ENCODE assay signal across 11 cellular contexts in the genomic region with DNA sequence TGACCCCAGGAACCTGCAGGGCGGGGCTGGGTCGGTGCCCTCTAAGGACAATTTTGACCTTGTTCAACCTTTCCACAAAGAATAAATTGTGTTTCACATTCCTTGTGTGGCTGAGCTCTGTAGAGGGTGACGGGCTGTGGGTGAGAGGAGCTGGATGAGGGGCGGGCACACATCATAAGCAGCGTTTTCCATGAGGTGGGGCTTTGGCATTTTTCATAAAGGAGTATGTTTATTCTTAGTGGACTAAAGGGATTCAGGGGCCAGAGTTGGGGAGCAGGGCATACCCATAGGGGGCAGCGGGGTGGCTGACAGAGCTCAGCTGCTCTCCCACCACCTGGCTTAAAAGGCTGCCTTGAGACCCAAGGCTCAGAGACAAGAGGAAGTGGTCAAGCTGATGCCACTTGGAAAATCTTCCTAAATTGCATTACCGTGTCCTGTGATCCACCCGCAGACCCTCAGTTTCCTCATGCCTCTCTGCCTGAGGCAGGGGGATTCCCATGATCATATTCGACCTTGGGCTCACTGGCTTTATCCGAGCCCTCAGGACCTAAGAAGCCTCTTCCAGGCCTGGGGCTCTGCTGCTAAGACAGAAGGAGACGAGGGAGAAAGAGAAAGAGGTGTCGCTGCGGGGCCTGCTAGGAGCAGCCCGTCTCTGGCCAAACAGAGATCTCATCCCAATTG. TPM values are rescaled to one million over a fixed set of nuclear protein-coding genes. Genes with fewer than 3 reads are reported as not detected.
DNase-seq lines count a peak whose midpoint lies in the region; TF ChIP-seq lines count a peak whose summit lies in the region.
"Had no signal": no experiment of that assay in that cellular context is flagged by ENCODE, and none has a peak within 500 bp of the region (broad histone marks: within the 10 kb centered on the region; RNA-seq: fewer than 3 reads in every experiment).

No MANE protein-coding gene starts in this region.

- no peak for TF ChIP-seq POLR2A in uterus (IDR thresholded peaks at IDR 0.05)

- POLR2A ChIA-PET in activated CD4-positive, alpha-beta memory T cell treated with anti-CD3 and anti-CD28 coated beads for 36 hours (lab: Charles Lee) = no interaction called here

- TF ChIP-seq CTCF in left ventricle myocardium inferior (IDR thresholded peaks at IDR 0.05; ENCODE audit: borderline replicate concordance) (no peak), uterus (IDR thresholded peaks at IDR 0.05) (no peak)

- no peak overlapping the region for H3K27ac Mint-ChIP-seq in activated CD4-positive, alpha-beta memory T cell treated with anti-CD3 and anti-CD28 coated beads for 36 hours
- H3K27ac Mint-ChIP-seq: B cell had no signal

- H3K4me1 Mint-ChIP-seq in activated CD4-positive, alpha-beta memory T cell treated with anti-CD3 and anti-CD28 coated beads for 36 hours (ENCODE audit: low read depth) = peaks cover 11% of the 10 kb centered on the region

- H3K4me3 ChIP-seq in left ventricle myocardium inferior (peak overlapping the region; percentile 34), uterus (peak overlapping the region in 1 of 2 donors; percentile 2)

- no peaks in the 10 kb centered on the region for H3K36me3 Mint-ChIP-seq in activated CD4-positive, alpha-beta memory T cell treated with anti-CD3 and anti-CD28 coated beads for 36 hours

- DNase-seq in left ventricle myocardium inferior = no peak
- no peak for DNase-seq in cardiac septum (ENCODE audit: low spot score)
- DNase-seq in dedifferentiated amniotic fluid mesenchymal stem cell (ENCODE audit: extremely low spot score) = peak; percentile 48
- DNase-seq in mesenteric fat pad (ENCODE audit: low spot score) = peak; percentile 83
- peak in 1 of 2 donors; percentile 42 for DNase-seq in uterus
- no peak for DNase-seq in NCI-H1048 (lab: John Stamatoyannopoulos, UW)
- DNase-seq in AML-193 (lab: John Stamatoyannopoulos, UW) = no peak
- DNase-seq in activated CD4-positive, alpha-beta memory T cell treated with anti-CD3 and anti-CD28 coated beads for 36 hours = no peak
- DNase-seq: MM.1S had no signal

- H3K36me3 ChIP-seq in left ventricle myocardium inferior (peaks cover 39% of the 10 kb centered on the region), uterus (no peaks in the 10 kb centered on the region)

- H3K27me3 Mint-ChIP-seq in activated CD4-positive, alpha-beta memory T cell treated with anti-CD3 and anti-CD28 coated beads for 36 hours = no peaks in the 10 kb centered on the region

- H3K9me3 ChIP-seq in left ventricle myocardium inferior (replicated peaks) (no peaks in the 10 kb centered on the region), uterus (no peaks in the 10 kb centered on the region)

- intact Hi-C loops in left ventricle myocardium inferior (cut with micrococcal nuclease) (no loop called here), cardiac septum (cut with DNase I) (loop anchor here (2.0 to 10.0 kb wide), 2 partner anchors 463 to 509 kb away; no protein-coding TSS in a partner anchor), uterus (cut with DNase I; ENCODE audit: low total_unique reads) (no loop called here)
- intact Hi-C loops in activated CD4-positive, alpha-beta memory T cell treated with anti-CD3 and anti-CD28 coated beads for 36 hours (cut with micrococcal nuclease) = no loop called here

- no peaks in the 10 kb centered on the region for H3K9me3 Mint-ChIP-seq in activated CD4-positive, alpha-beta memory T cell treated with anti-CD3 and anti-CD28 coated beads for 36 hours

- H3K4me1 ChIP-seq in left ventricle myocardium inferior (peaks cover 70% of the 10 kb centered on the region), uterus (peaks cover 38 to 69% of the 10 kb centered on the region in 2 donors)

- no peak overlapping the region for H3K4me3 Mint-ChIP-seq in activated CD4-positive, alpha-beta memory T cell treated with anti-CD3 and anti-CD28 coated beads for 36 hours
- H3K4me3 Mint-ChIP-seq: B cell had no signal

- CTCF ChIA-PET in activated CD4-positive, alpha-beta memory T cell treated with anti-CD3 and anti-CD28 coated beads for 36 hours (lab: Charles Lee) = interaction anchor here (1.0 to 1.9 kb wide), 4 partner anchors 25 to 291 kb away, joined by 3 to 7 read pairs (median 4); no protein-coding TSS in a partner anchor

- H3K27ac ChIP-seq in left ventricle myocardium inferior (replicated peaks) (peak overlapping the region; percentile 88), uterus (peak overlapping the region; percentile 96 to 100)
- H3K27ac ChIP-seq: VCaP had no signal

- H3K27me3 ChIP-seq in left ventricle myocardium inferior (ENCODE audit: low read depth) (no peaks in the 10 kb centered on the region), uterus (no peaks in the 10 kb centered on the region)

RNA-seq across cellular contexts. Expression of gene MMP14, which starts 11.4 kb away (rescaled TPM):
- total RNA-seq in left ventricle myocardium inferior (22.1 TPM), cardiac septum (26.1 TPM), mesenteric fat pad (273 TPM), uterus (100 to 1,000 TPM in 3 of 4 donors, 10 to 100 TPM in 1; 66.6 to 233 (median 172) TPM)
- total RNA-seq in activated CD4-positive, alpha-beta memory T cell treated with anti-CD3 and anti-CD28 coated beads for 36 hours = 1 to 10 TPM; 1.1 to 1.4 TPM

RNA-seq across cellular contexts. Expression of gene MRPL52, which starts 18.1 kb away (rescaled TPM):
- total RNA-seq in left ventricle myocardium inferior = 110 TPM
- total RNA-seq in cardiac septum = 96.7 TPM
- total RNA-seq in mesenteric fat pad = 54.0 TPM
- total RNA-seq in uterus = 100 to 1,000 TPM in 1 of 4 donors, 10 to 100 TPM in 3; 14.3 to 255 (median 35.3) TPM
- 100 to 1,000 TPM; 152 to 156 TPM for total RNA-seq in activated CD4-positive, alpha-beta memory T cell treated with anti-CD3 and anti-CD28 coated beads for 36 hours

RNA-seq across cellular contexts. Expression of gene LRP10, which starts 23.7 kb away (rescaled TPM):
- total RNA-seq in left ventricle myocardium inferior (48.3 TPM), cardiac septum (71.0 TPM), mesenteric fat pad (113 TPM), uterus (100 to 1,000 TPM in 1 of 4 donors, 10 to 100 TPM in 3; 27.4 to 140 (median 37.5) TPM)
- 10 to 100 TPM; 62.4 to 64.3 TPM for total RNA-seq in activated CD4-positive, alpha-beta memory T cell treated with anti-CD3 and anti-CD28 coated beads for 36 hours

RNA-seq across cellular contexts. Expression of gene SLC7A7, which starts 32.6 kb away (rescaled TPM):
- 4.6 TPM for total RNA-seq in left ventricle myocardium inferior
- 2.3 TPM for total RNA-seq in cardiac septum
- 25.5 TPM for total RNA-seq in mesenteric fat pad
- 10 to 100 TPM in 1 of 4 donors, 1 to 10 TPM in 3; 2.8 to 15.6 (median 6.8) TPM for total RNA-seq in uterus
- under 1 TPM; 0.10 to 0.34 TPM for total RNA-seq in activated CD4-positive, alpha-beta memory T cell treated with anti-CD3 and anti-CD28 coated beads for 36 hours

RNA-seq across cellular contexts. Expression of gene REM2, which starts 35.2 kb away (rescaled TPM):
- total RNA-seq in left ventricle myocardium inferior (not detected), cardiac septum (0.19 TPM), mesenteric fat pad (0.39 TPM), uterus (1 to 10 TPM in 1 of 4 donors, under 1 TPM in 1, not detected in 2; 0.83 to 1.6 TPM)
- total RNA-seq in activated CD4-positive, alpha-beta memory T cell treated with anti-CD3 and anti-CD28 coated beads for 36 hours = under 1 TPM; 0.36 to 0.77 TPM

Comparison
In these comparisons a context has a peak if more than half of its experiments do, and no peak if none do; other contexts are left out.
1. DNase-seq: peak in dedifferentiated amniotic fluid mesenchymal stem cell (single experiment) and mesenteric fat pad (single experiment); none in left ventricle myocardium inferior (single experiment), cardiac septum (single experiment), NCI-H1048 (single experiment), AML-193 (0 of 2) and activated CD4-positive, alpha-beta memory T cell treated with anti-CD3 and anti-CD28 coated beads for 36 hours (single experiment).